8 cellular contexts compared by ENCODE assay signal in the genomic region with DNA sequence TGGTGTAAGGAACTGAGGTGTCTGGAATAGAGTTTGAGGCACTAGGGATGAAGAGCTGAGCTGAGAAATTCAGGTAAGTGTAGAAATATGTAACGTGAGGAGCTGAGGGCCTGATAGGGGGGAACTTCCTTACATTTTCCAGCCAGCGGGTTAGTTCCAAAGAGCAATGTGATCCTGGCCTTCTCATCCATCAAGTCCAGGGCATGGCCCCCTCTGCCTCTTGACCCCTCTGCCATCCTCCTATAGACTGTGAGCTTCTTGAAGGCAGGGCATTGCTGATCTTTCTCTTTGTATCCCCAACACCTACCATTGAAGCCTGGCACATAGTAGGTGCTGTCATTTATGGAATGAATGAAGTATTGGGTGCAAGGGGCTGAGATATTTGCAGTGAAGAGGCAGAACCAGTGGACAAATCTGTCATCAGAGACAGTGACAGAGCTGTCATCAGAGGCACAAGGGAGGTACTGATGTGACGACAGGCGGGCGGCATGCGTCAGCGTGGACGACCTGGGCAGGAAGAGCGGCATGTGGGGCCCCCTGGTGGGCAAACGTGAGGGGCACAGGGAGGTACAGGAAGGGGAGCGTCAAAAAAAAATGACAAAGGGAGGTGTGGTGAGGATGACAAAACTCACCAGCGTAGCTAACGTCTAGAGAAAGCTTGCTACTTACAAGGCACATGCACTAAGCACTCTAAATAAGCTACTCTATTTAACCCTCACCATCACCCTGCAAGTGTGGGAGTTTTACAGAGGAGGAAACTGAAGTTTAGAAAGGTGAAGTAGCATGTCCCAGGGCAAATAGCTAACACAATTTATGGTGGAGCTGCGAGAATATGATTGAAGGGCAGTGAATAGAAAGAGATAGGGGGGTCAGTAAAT. TPM values are rescaled to one million over a fixed set of nuclear protein-coding genes. Genes with fewer than 3 reads are reported as not detected.
DNase-seq lines count a peak whose midpoint lies in the region; ATAC-seq, FAIRE-seq and TF ChIP-seq lines count a peak whose summit lies in the region.

No MANE protein-coding gene starts in this region.

- no peak overlapping the region for H3K4me3 Mint-ChIP-seq in central memory CD8-positive, alpha-beta T cell

- no peaks in the 10 kb centered on the region for H3K79me2 ChIP-seq in HepG2 (ENCODE audit: insufficient read depth, low read length)

- peaks cover 22% of the 10 kb centered on the region for H3K4me1 Mint-ChIP-seq in central memory CD8-positive, alpha-beta T cell

- no peak overlapping the region for H3K27ac ChIP-seq in HepG2 (ENCODE audit: extremely low read length, insufficient read depth, low read length)

- peak overlapping the region; percentile 6 for H3K27ac Mint-ChIP-seq in central memory CD8-positive, alpha-beta T cell (ENCODE audit: low read depth)

- H2AFZ ChIP-seq in HepG2 (ENCODE audit: low read length): no peak overlapping the region

- intact Hi-C loops in HepG2 (cut with micrococcal nuclease; ENCODE audit: unreplicated experiment): loop anchor here (1.0 to 5.0 kb wide), 2 partner anchors 30 to 107 kb away; a partner anchor contains a TSS

- POLR2A ChIA-PET in AG04449 (lab: Yijun Ruan, JAX) (interaction anchor here (0.6 to 1.6 kb wide), 3 partner anchors 29 to 272 kb away, joined by 3 to 8 read pairs (median 4); no protein-coding TSS in a partner anchor), HepG2 (lab: Yijun Ruan, JAX) (interaction anchor here (1.1 to 3.0 kb wide), 5 partner anchors 28 to 98 kb away, joined by 3 to 18 read pairs (median 3); a partner anchor contains a TSS)

- H3K9me3 Mint-ChIP-seq in central memory CD8-positive, alpha-beta T cell: no peaks in the 10 kb centered on the region

- H3K36me3 Mint-ChIP-seq in central memory CD8-positive, alpha-beta T cell (ENCODE audit: insufficient read depth): peaks cover 8% of the 10 kb centered on the region

- TF ChIP-seq POLR2A in HepG2 (IDR thresholded peaks at IDR 0.05; ENCODE audit: insufficient read depth in 1 of 2, low read depth in 2 of 2, low read length in 2 of 2): no peak

- no TSS peak for BruUV-seq in HepG2 (replicated peaks; lab: Mats Ljungman, UMichigan)

- H3K4me3 ChIP-seq in AG04449 (ENCODE audit: low read depth, low read length): no peak overlapping the region
- H3K4me3 ChIP-seq in HepG2 (replicated peaks in 1 of 3; ENCODE audit: insufficient read depth in 1 of 3, low read depth in 2 of 3, low read length in 3 of 3): no peak overlapping the region

- peak; percentile 72 for ATAC-seq in GM18858 (IDR thresholded peaks at IDR 0.05; ENCODE audit: unreplicated experiment)
- peak; percentile 87 for ATAC-seq in HG03045 (IDR thresholded peaks at IDR 0.05; ENCODE audit: unreplicated experiment)
- peak; percentile 90 for ATAC-seq in central memory CD8-positive, alpha-beta T cell (replicated peaks; ENCODE audit: extremely low read depth, poor library complexity, severe bottlenecking)
- peak; percentile 90 for ATAC-seq in HepG2

- no peak for DNase-seq in AG04449 (ENCODE audit: low read depth, low spot score)
- peak; percentile 26 for DNase-seq in NCI-H226
- DNase-seq in activated CD4-positive, alpha-beta T cell treated with anti-CD3 and anti-CD28 coated beads for 24 hours (ENCODE audit: low read depth in 2 of 2): peak; percentile 90 to 91
- DNase-seq in central memory CD8-positive, alpha-beta T cell (ENCODE audit: low spot score in 2 of 2): peak; percentile 90 to 94
- DNase-seq in HepG2 (ENCODE audit: low spot score): peak; percentile 74
- DNase-seq in stimulated activated CD4-positive, alpha-beta T cell treated with anti-CD3 and anti-CD28 coated beads, Interleukin-4, amount 100 ng/mL, for 48 hours (ENCODE audit: low read depth in 2 of 2): peak; percentile 90 to 92

- CTCF ChIA-PET in AG04449 (lab: Yijun Ruan, JAX): interaction anchor here (0.6 to 24.3 kb wide), 73 partner anchors 8 to 369 kb away, joined by 3 to 806 read pairs (median 4); a partner anchor contains a TSS
- CTCF ChIA-PET in HepG2 (lab: Yijun Ruan, JAX; ENCODE audit: low intra/inter-chr PET ratio, low total read pairs): interaction anchor here (3.1 kb wide), 1 partner anchor 30 kb away, joined by 60 read pairs; no protein-coding TSS in a partner anchor

- TF ChIP-seq EP300 in HepG2 (IDR thresholded peaks at IDR 0.05; ENCODE audit: low read depth in 2 of 2, low read length in 2 of 2): no peak
- TF ChIP-seq EP300 in HepG2 (CRISPR knock-in tag; IDR thresholded peaks at IDR 0.05; ENCODE audit: borderline replicate concordance): no peak

- H3K9ac ChIP-seq in HepG2 (ENCODE audit: insufficient read depth, low read depth, low read length): no peak overlapping the region

- peak; percentile 96 for TF ChIP-seq CTCF in AG04449 (IDR thresholded peaks at IDR 0.05; ENCODE audit: insufficient read depth, low read length, missing control alignments)
- peak; percentile 96 for TF ChIP-seq CTCF in HepG2 (CRISPR knock-in tag; IDR thresholded peaks at IDR 0.05)

- peaks cover 39% of the 10 kb centered on the region for H3K4me1 ChIP-seq in HepG2 (ENCODE audit: insufficient read depth, low read length)

- in situ Hi-C loops in HepG2 (cut with HindIII; ENCODE audit: extremely low pct_ligation_motif_present, low pct_unique_long_range_greater_than_20kb): loop anchor here (5.0 kb wide), 1 partner anchor 32 kb away; no protein-coding TSS in a partner anchor

- 3% methylated on average over 14 of the region's 14 CpGs for WGBS in HepG2 (ENCODE audit: low lambda C conversion rate)

- FAIRE-seq in HepG2 (lab: Jason Lieb, UNC): peak; percentile 57

- no peaks in the 10 kb centered on the region for H3K9me3 ChIP-seq in HepG2 (ENCODE audit: low read length)

- TF ChIP-seq RAD21 in HepG2 (CRISPR knock-in tag; IDR thresholded peaks at IDR 0.05): peak; percentile 90

- no peaks in the 10 kb centered on the region for H4K20me1 ChIP-seq in HepG2 (ENCODE audit: insufficient read depth, low read length)

- H3K36me3 ChIP-seq in HepG2 (replicated peaks in 1 of 2; ENCODE audit: control insufficient read depth in 1 of 2, insufficient read depth in 2 of 2, low read length in 2 of 2): no peaks in the 10 kb centered on the region

- peak overlapping the region; percentile 47 for H3K4me2 ChIP-seq in HepG2 (ENCODE audit: low read depth, low read length)

- no peaks in the 10 kb centered on the region for H3K27me3 Mint-ChIP-seq in central memory CD8-positive, alpha-beta T cell

- H3K27me3 ChIP-seq in HepG2 (ENCODE audit: control insufficient read depth in 1 of 2, insufficient read depth in 2 of 2, low read length in 2 of 2): no peaks in the 10 kb centered on the region; a peak in 2 of 5 replicates

TF ChIP-seq in HepG2, 621 proteins besides CTCF, POLR2A, EP300 and RAD21 (continues in another document):
- TF ChIP-seq SALL2 (CRISPR knock-in tag; IDR thresholded peaks at IDR 0.05): 0 out of 2 replicates have a peak, but pooled peaks have one; percentile 35

RNA-seq across cellular contexts. Expression of a gene that starts 5.2 kb away (rescaled TPM):
- 13.0 and 15.9 TPM in 2 replicates for total RNA-seq in HepG2 (2016; rRNA removed; fragmentation: Illumina TruSeq; extraction: Trizol)
- total RNA-seq in HepG2 (2016; cell fraction: cytosol; rRNA removed; fragmentation: Illumina TruSeq; extraction: Trizol; ENCODE audit: low read depth): 4.7 and 5.8 TPM in 2 replicates
- total RNA-seq in HepG2 (2016; cell fraction: insoluble cytoplasmic fraction; rRNA removed; fragmentation: Illumina TruSeq; extraction: Trizol): 10.6 and 15.6 TPM in 2 replicates
- total RNA-seq in HepG2 (2016; cell fraction: membrane; rRNA removed; fragmentation: Illumina TruSeq; extraction: Trizol): 10.3 and 11.5 TPM in 2 replicates
- total RNA-seq in HepG2 (2016; cell fraction: nucleus; rRNA removed; fragmentation: Illumina TruSeq; extraction: Trizol): 16.8 and 19.6 TPM in 2 replicates
- 18.8 and 19.3 TPM in 2 replicates for polyA plus RNA-seq in HepG2 (2011; rRNA removed)
- 15.0 and 15.2 TPM in 2 replicates for polyA plus RNA-seq in HepG2 (2011; cell fraction: cytosol; rRNA removed)
- 53.3 and 57.3 TPM in 2 replicates for polyA plus RNA-seq in HepG2 (2011; cell fraction: nucleus; rRNA removed)
- polyA plus RNA-seq in HepG2 (2012): 10.4 and 10.5 TPM in 2 replicates
- polyA plus RNA-seq in HepG2 (2016; cell fraction: cytosol; fragmentation: Illumina TruSeq; extraction: Trizol; ENCODE audit: low read depth): 4.0 TPM in 2 replicates
- polyA plus RNA-seq in HepG2 (2016; cell fraction: insoluble cytoplasmic fraction; fragmentation: Illumina TruSeq; extraction: Trizol; ENCODE audit: low read depth): 9.8 and 10.5 TPM in 2 replicates
- 5.7 and 6.7 TPM in 2 replicates for polyA plus RNA-seq in HepG2 (2016; cell fraction: membrane; fragmentation: Illumina TruSeq; extraction: Trizol; ENCODE audit: low read depth)
- 46.0 and 46.5 TPM in 2 replicates for polyA plus RNA-seq in HepG2 (2016; cell fraction: nucleus; fragmentation: Illumina TruSeq; extraction: Trizol; ENCODE audit: insufficient read depth, low read depth)
- polyA minus RNA-seq in HepG2 (2011; rRNA and poly(A)+ RNA removed; ENCODE audit: low replicate concordance): 17.4 and 41.1 TPM in 2 replicates
- 7.7 and 8.2 TPM in 2 replicates for polyA minus RNA-seq in HepG2 (2011; cell fraction: cytosol; rRNA and poly(A)+ RNA removed)
- polyA minus RNA-seq in HepG2 (2011; cell fraction: nucleus; rRNA and poly(A)+ RNA removed): 17.5 and 19.6 TPM in 2 replicates

RNA-seq across cellular contexts. Expression of a gene that starts 31.4 kb away (rescaled TPM):
- total RNA-seq in HepG2 (2016; rRNA removed; fragmentation: Illumina TruSeq; extraction: Trizol): 4.8 and 11.2 TPM in 2 replicates
- 1.9 and 6.6 TPM in 2 replicates for total RNA-seq in HepG2 (2016; cell fraction: cytosol; rRNA removed; fragmentation: Illumina TruSeq; extraction: Trizol; ENCODE audit: low read depth)
- total RNA-seq in HepG2 (2016; cell fraction: insoluble cytoplasmic fraction; rRNA removed; fragmentation: Illumina TruSeq; extraction: Trizol): 5.2 and 16.9 TPM in 2 replicates
- 4.7 and 7.7 TPM in 2 replicates for total RNA-seq in HepG2 (2016; cell fraction: membrane; rRNA removed; fragmentation: Illumina TruSeq; extraction: Trizol)
- 9.1 and 18.5 TPM in 2 replicates for total RNA-seq in HepG2 (2016; cell fraction: nucleus; rRNA removed; fragmentation: Illumina TruSeq; extraction: Trizol)
- 0.37 and 0.45 TPM in 2 replicates for polyA plus RNA-seq in HepG2 (2011; rRNA removed)
- polyA plus RNA-seq in HepG2 (2011; cell fraction: cytosol; rRNA removed): 0.39 and 0.50 TPM in 2 replicates
- 0.51 and 0.62 TPM in 2 replicates for polyA plus RNA-seq in HepG2 (2011; cell fraction: nucleus; rRNA removed)
- 0.13 and 0.16 TPM in 2 replicates for polyA plus RNA-seq in HepG2 (2012)
- 1.0 and 2.5 TPM in 2 replicates for polyA plus RNA-seq in HepG2 (2016; cell fraction: cytosol; fragmentation: Illumina TruSeq; extraction: Trizol; ENCODE audit: low read depth)
- 4.9 and 5.1 TPM in 2 replicates for polyA plus RNA-seq in HepG2 (2016; cell fraction: insoluble cytoplasmic fraction; fragmentation: Illumina TruSeq; extraction: Trizol; ENCODE audit: low read depth)
- polyA plus RNA-seq in HepG2 (2016; cell fraction: membrane; fragmentation: Illumina TruSeq; extraction: Trizol; ENCODE audit: low read depth): 2.7 and 3.5 TPM in 2 replicates
- 18.1 and 26.1 TPM in 2 replicates for polyA plus RNA-seq in HepG2 (2016; cell fraction: nucleus; fragmentation: Illumina TruSeq; extraction: Trizol; ENCODE audit: insufficient read depth, low read depth)
- polyA minus RNA-seq in HepG2 (2011; rRNA and poly(A)+ RNA removed; ENCODE audit: low replicate concordance): 0.10 and 5.1 TPM in 2 replicates
- not detected in 2 replicates for polyA minus RNA-seq in HepG2 (2011; cell fraction: cytosol; rRNA and poly(A)+ RNA removed)
- polyA minus RNA-seq in HepG2 (2011; cell fraction: nucleus; rRNA and poly(A)+ RNA removed): 0.13 TPM in 1 of 2 replicates, not detected in the other
